Comparison of ENCODE assay signal across 11 cellular contexts in genomic region chr3:66386925-66387650, GRCh38.
DNase-seq lines count a peak whose midpoint lies in the region; ATAC-seq, FAIRE-seq and TF ChIP-seq lines count a peak whose summit lies in the region.
"Had no signal": no experiment of that assay in that cellular context is flagged by ENCODE, and none has a peak within 500 bp of the region (broad histone marks: within the 10 kb centered on the region; RNA-seq: fewer than 3 reads in every experiment).

No MANE protein-coding gene starts in this region.

- peak; percentile 90 for FAIRE-seq in GM12891 (lab: Jason Lieb, UNC)

- no peak overlapping the region for H2AFZ ChIP-seq in GM23338

- peaks cover 69% of the 10 kb centered on the region for H3K36me3 Mint-ChIP-seq in GM23338 (ENCODE audit: low read depth)
- H3K36me3 Mint-ChIP-seq in activated CD8-positive, alpha-beta memory T cell treated with anti-CD3 and anti-CD28 coated beads, Interleukin-2, amount 10 ng/mL, durations not matched to agents 7 days and 5 days = peaks cover 69% of the 10 kb centered on the region

- no peak for DNase-seq in GM12891 (ENCODE audit: insufficient read length, low spot score)
- peak; percentile 53 for DNase-seq in germinal center (ENCODE audit: low spot score)
- DNase-seq in NCI-H510A (lab: John Stamatoyannopoulos, UW) = no peak
- no peak for DNase-seq in GM23338 (ENCODE audit: low spot score)
- DNase-seq in spleen = no peak
- DNase-seq in activated CD8-positive, alpha-beta memory T cell treated with anti-CD3 and anti-CD28 coated beads, Interleukin-2, amount 10 ng/mL, durations not matched to agents 7 days and 5 days = no peak
- DNase-seq: Kasumi-1, left ventricle myocardium superior had no signal

- H3K4me2 ChIP-seq in GM23338 = no peak overlapping the region

- no peak overlapping the region for H3K27ac Mint-ChIP-seq in GM23338
- no peak overlapping the region for H3K27ac Mint-ChIP-seq in activated CD8-positive, alpha-beta memory T cell treated with anti-CD3 and anti-CD28 coated beads, Interleukin-2, amount 10 ng/mL, durations not matched to agents 7 days and 5 days
- H3K27ac Mint-ChIP-seq: dendritic cell treated with granulocyte-macrophage colony-stimulating factor and Interleukin-4, amounts not matched to agents 40 ng/mL and 50 ng/mL, for 4 days had no signal

- no peak overlapping the region for H3K4me3 Mint-ChIP-seq in GM23338
- H3K4me3 Mint-ChIP-seq in activated CD8-positive, alpha-beta memory T cell treated with anti-CD3 and anti-CD28 coated beads, Interleukin-2, amount 10 ng/mL, durations not matched to agents 7 days and 5 days = no peak overlapping the region
- H3K4me3 Mint-ChIP-seq: dendritic cell treated with granulocyte-macrophage colony-stimulating factor and Interleukin-4, amounts not matched to agents 40 ng/mL and 50 ng/mL, for 4 days had no signal

- H3K9me2 ChIP-seq in GM23338 (ENCODE audit: insufficient read depth) = no peaks in the 10 kb centered on the region

- H3K4me3 ChIP-seq in GM23338 (no peak overlapping the region), spleen (no peak overlapping the region)

- intact Hi-C loops in spleen (cut with DNase I; ENCODE audit: low total_unique reads) = no loop called here

- H3K4me1 Mint-ChIP-seq in GM23338 = peaks cover 5% of the 10 kb centered on the region
- H3K4me1 Mint-ChIP-seq in activated CD8-positive, alpha-beta memory T cell treated with anti-CD3 and anti-CD28 coated beads, Interleukin-2, amount 10 ng/mL, durations not matched to agents 7 days and 5 days = peaks cover 16% of the 10 kb centered on the region

- CTCF ChIA-PET in activated CD8-positive, alpha-beta memory T cell treated with anti-CD3 and anti-CD28 coated beads, Interleukin-2, amount 10 ng/mL, durations not matched to agents 7 days and 5 days (lab: Charles Lee) = no interaction called here

- peaks cover 17% of the 10 kb centered on the region for H3K27me3 Mint-ChIP-seq in GM23338 (ENCODE audit: insufficient read depth, low read depth, poor library complexity)
- H3K27me3 Mint-ChIP-seq in activated CD8-positive, alpha-beta memory T cell treated with anti-CD3 and anti-CD28 coated beads, Interleukin-2, amount 10 ng/mL, durations not matched to agents 7 days and 5 days = no peaks in the 10 kb centered on the region
- H3K27me3 Mint-ChIP-seq: dendritic cell treated with granulocyte-macrophage colony-stimulating factor and Interleukin-4, amounts not matched to agents 40 ng/mL and 50 ng/mL, for 4 days had no signal

- ATAC-seq in GM21390 (IDR thresholded peaks at IDR 0.05; ENCODE audit: unreplicated experiment) (peak; percentile 39), HG03432 (IDR thresholded peaks at IDR 0.05; ENCODE audit: unreplicated experiment) (peak; percentile 58), GM23338 (no peak)
- no peak for ATAC-seq in activated CD8-positive, alpha-beta memory T cell treated with anti-CD3 and anti-CD28 coated beads, Interleukin-2, amount 10 ng/mL, durations not matched to agents 7 days and 5 days
- ATAC-seq: left ventricle myocardium superior had no signal

- H3K36me3 ChIP-seq in GM23338 (ENCODE audit: insufficient read depth) (peaks cover 42% of the 10 kb centered on the region), spleen (peaks cover 0 to 59% (median 40%) of the 10 kb centered on the region in 6 donors)

- peaks cover 35% of the 10 kb centered on the region for H3K79me2 ChIP-seq in GM23338 (replicated peaks; ENCODE audit: insufficient read depth)

- H3F3A ChIP-seq in GM23338 (replicated peaks; ENCODE audit: low read depth) = no peaks in the 10 kb centered on the region; the same call in 1 of the 2 replicates

- no peak for TF ChIP-seq CTCF in GM23338 (conservative IDR thresholded peaks at IDR 0.05; ENCODE audit: low read depth in 2 of 2)
- TF ChIP-seq CTCF in spleen (IDR thresholded peaks at IDR 0.05 in 8 of 11, conservative IDR thresholded peaks at IDR 0.05 in 3 of 11) = no peak

- WGBS in spleen, 5 donors = 63 to 80% (median 68%) methylated on average over 7 of the region's 7 CpGs

- H3K9me3 Mint-ChIP-seq in GM23338 = no peaks in the 10 kb centered on the region
- H3K9me3 Mint-ChIP-seq in activated CD8-positive, alpha-beta memory T cell treated with anti-CD3 and anti-CD28 coated beads, Interleukin-2, amount 10 ng/mL, durations not matched to agents 7 days and 5 days (ENCODE audit: low read depth) = no peaks in the 10 kb centered on the region
- H3K9me3 Mint-ChIP-seq: dendritic cell treated with granulocyte-macrophage colony-stimulating factor and Interleukin-4, amounts not matched to agents 40 ng/mL and 50 ng/mL, for 4 days had no signal

- H3K9me3 ChIP-seq in spleen = peaks cover 0 to 15% (median 2%) of the 10 kb centered on the region in 8 donors

- TF ChIP-seq POLR2A in GM12891 (IDR thresholded peaks at IDR 0.05; ENCODE audit: low read depth, low read length) (no peak; the same call in 1 of the 2 replicates), spleen (IDR thresholded peaks at IDR 0.05) (no peak)

- H3K27ac ChIP-seq in GM23338 (ENCODE audit: low read depth) (no peak overlapping the region), spleen (peak overlapping the region in 4 of 8 donors; percentile 19 to 39 (median 32))

- H3K4me1 ChIP-seq in GM23338 (ENCODE audit: insufficient read depth) = no peaks in the 10 kb centered on the region
- H3K4me1 ChIP-seq in spleen = peaks cover 0 to 49% (median 16%) of the 10 kb centered on the region in 6 donors

- H3K27me3 ChIP-seq in GM23338 (ENCODE audit: insufficient read depth) (no peaks in the 10 kb centered on the region), spleen (replicated peaks in 1 of 7) (no peaks in the 10 kb centered on the region)

- peaks cover 8% of the 10 kb centered on the region for H4K20me1 ChIP-seq in GM23338 (replicated peaks; ENCODE audit: insufficient read depth)

TF ChIP-seq in GM12891, 5 proteins besides CTCF, POLR2A, EP300 and RAD21:
- peak; percentile 90 for TF ChIP-seq POU2F2 (IDR thresholded peaks at IDR 0.05; ENCODE audit: low read depth, low read length)
- TF ChIP-seq POLR2AphosphoS5 (IDR thresholded peaks at IDR 0.05; ENCODE audit: low read depth, low read length) = no peak; the same call in 1 of the 2 replicates
- peak; percentile 23; the same call in 1 of the 2 replicates for TF ChIP-seq SPI1 (IDR thresholded peaks at IDR 0.05; ENCODE audit: low read depth, low read length)
- TF ChIP-seq TAF1 (IDR thresholded peaks at IDR 0.05; ENCODE audit: low read depth, low read length) = no peak

TF ChIP-seq in GM23338, 12 proteins besides CTCF, POLR2A, EP300 and RAD21 (continues in another document):
- no peak for TF ChIP-seq ZNF462 (CRISPR knock-in tag; IDR thresholded peaks at IDR 0.05)

Comparison
In these comparisons a context has a peak if more than half of its experiments do, and no peak if none do; other contexts are left out.
1. ATAC-seq: peak in GM21390 (single experiment) and HG03432 (single experiment); none in GM23338 (single experiment) and activated CD8-positive, alpha-beta memory T cell treated with anti-CD3 and anti-CD28 coated beads, Interleukin-2, amount 10 ng/mL, durations not matched to agents 7 days and 5 days (single experiment).